17 cellular contexts compared by ENCODE assay signal in genomic region chr2:238926761-238927611, GRCh38.
DNase-seq lines count a peak whose midpoint lies in the region; TF ChIP-seq lines count a peak whose summit lies in the region.
"Had no signal": no experiment of that assay in that cellular context is flagged by ENCODE, and none has a peak within 500 bp of the region (broad histone marks: within the 10 kb centered on the region; RNA-seq: fewer than 3 reads in every experiment).

No MANE protein-coding gene starts in this region.

- H3K9me3 ChIP-seq in Peyer's patch, result no peaks in the 10 kb centered on the region
- H3K9me3 ChIP-seq in spleen, result no peaks in the 10 kb centered on the region

- peaks cover 11% of the 10 kb centered on the region for H3K4me1 Mint-ChIP-seq in chondrocyte (ENCODE audit: low read depth)
- H3K4me1 Mint-ChIP-seq: CD8-positive, alpha-beta memory T cell had no signal

- DNase-seq in Peyer's patch (peak in 2 of 3 donors; percentile 24 to 38), chondrocyte (ENCODE audit: low spot score) (peak; percentile 82), mesenteric fat pad (ENCODE audit: low spot score) (peak; percentile 81), spleen (peak; percentile 58), EL (no peak), NCI-H1930 (lab: John Stamatoyannopoulos, UW) (no peak)
- no peak for DNase-seq in central memory CD4-positive, alpha-beta T cell
- DNase-seq: DMS53, GM23248, HCEC 1CT, MM.1S, NCI-H1092 treated with DMSO at 0.1 percent for 48 hours, NCI-H524 treated with DMSO at 0.1 percent for 48 hours, PC-3 had no signal

- H3K9me3 Mint-ChIP-seq in chondrocyte (ENCODE audit: low read depth), result no peaks in the 10 kb centered on the region
- H3K9me3 Mint-ChIP-seq: CD8-positive, alpha-beta memory T cell had no signal

- H3K4me3 Mint-ChIP-seq in chondrocyte (ENCODE audit: unreplicated experiment), result no peak overlapping the region
- H3K4me3 Mint-ChIP-seq: CD8-positive, alpha-beta memory T cell had no signal

- no peak overlapping the region for H3K27ac Mint-ChIP-seq in chondrocyte (ENCODE audit: unreplicated experiment)

- H3K36me3 ChIP-seq in Peyer's patch (no peaks in the 10 kb centered on the region), spleen (no peaks in the 10 kb centered on the region)
- H3K36me3 ChIP-seq: BLaER1 treated with 17β-estradiol and CSF1 and Interleukin-3, amounts not matched to agents 10 nM and 100 nM had no signal

- 79 to 87% (median 84%) methylated on average over 19 to 24 of the region's 24 CpGs for WGBS in spleen, 5 donors

- no peak for TF ChIP-seq POLR2A in Peyer's patch (IDR thresholded peaks at IDR 0.05)
- TF ChIP-seq POLR2A in spleen (IDR thresholded peaks at IDR 0.05), result no peak

- peaks cover 4% of the 10 kb centered on the region for H3K36me3 Mint-ChIP-seq in chondrocyte (ENCODE audit: low read depth)
- H3K36me3 Mint-ChIP-seq: CD8-positive, alpha-beta memory T cell had no signal

- intact Hi-C loops in spleen (cut with DNase I; ENCODE audit: low total_unique reads), result no loop called here

- H3K27ac ChIP-seq in Peyer's patch (no peak overlapping the region), spleen (no peak overlapping the region)
- H3K27ac ChIP-seq: BLaER1 treated with 17β-estradiol and CSF1 and Interleukin-3, amounts not matched to agents 10 nM and 100 nM; GM23248; RWPE1 had no signal

- H3K4me3 ChIP-seq in Peyer's patch (no peak overlapping the region), spleen (no peak overlapping the region)
- H3K4me3 ChIP-seq: BLaER1 treated with 17β-estradiol and CSF1 and Interleukin-3, amounts not matched to agents 10 nM and 100 nM; GM23248 had no signal

- no peaks in the 10 kb centered on the region for H3K4me1 ChIP-seq in Peyer's patch
- peaks cover 0 to 5% (median 0%) of the 10 kb centered on the region in 6 donors for H3K4me1 ChIP-seq in spleen
- H3K4me1 ChIP-seq: BLaER1 treated with 17β-estradiol and CSF1 and Interleukin-3, amounts not matched to agents 10 nM and 100 nM had no signal

- no peak for TF ChIP-seq CTCF in Peyer's patch (IDR thresholded peaks at IDR 0.05)
- no peak for TF ChIP-seq CTCF in chondrocyte (IDR thresholded peaks at IDR 0.05)
- no peak for TF ChIP-seq CTCF in spleen (IDR thresholded peaks at IDR 0.05 in 8 of 11, conservative IDR thresholded peaks at IDR 0.05 in 3 of 11)

- H3K27me3 ChIP-seq in Peyer's patch, result no peaks in the 10 kb centered on the region
- peaks cover 0 to 64% (median 2%) of the 10 kb centered on the region in 7 donors for H3K27me3 ChIP-seq in spleen (replicated peaks in 1 of 7)
- H3K27me3 ChIP-seq: BLaER1 treated with 17β-estradiol and CSF1 and Interleukin-3, amounts not matched to agents 10 nM and 100 nM had no signal

- peaks cover 16% of the 10 kb centered on the region for H3K27me3 Mint-ChIP-seq in chondrocyte (ENCODE audit: low read depth)

Comparison
In these comparisons a context has a peak if more than half of its experiments do, and no peak if none do; other contexts are left out.
1. DNase-seq: peak in Peyer's patch (2 of 3), chondrocyte (single experiment), mesenteric fat pad (single experiment) and spleen (single experiment); none in central memory CD4-positive, alpha-beta T cell (single experiment), EL (single experiment) and NCI-H1930 (0 of 2).